Comparison of ENCODE assay signal across 16 cellular contexts in genomic region chr18:7766383-7766782, GRCh38.
DNase-seq lines count a peak whose midpoint lies in the region; ATAC-seq lines count a peak whose summit lies in the region.
"Had no signal": no experiment of that assay in that cellular context is flagged by ENCODE, and none has a peak within 500 bp of the region (broad histone marks: within the 10 kb centered on the region; RNA-seq: fewer than 3 reads in every experiment).

No MANE protein-coding gene starts in this region.

- no peaks in the 10 kb centered on the region for H3K36me3 ChIP-seq in H7 (replicated peaks; ENCODE audit: control insufficient read depth, insufficient read depth, low read length)
- H3K36me3 ChIP-seq: BLaER1 had no signal

- no peak overlapping the region for H3K4me3 ChIP-seq in H7 (ENCODE audit: insufficient read depth, low read depth, low read length)
- H3K4me3 ChIP-seq: BLaER1, PC-9, SK-N-MC had no signal

- intact Hi-C loops in left ventricle myocardium superior (cut with micrococcal nuclease) = no loop called here

- peaks cover 4% of the 10 kb centered on the region for H3K9me3 Mint-ChIP-seq in stimulated activated effector memory CD8-positive, alpha-beta T cell treated with anti-CD3 and anti-CD28 coated beads, Interleukin-12 subunit alpha, Interleukin-12 subunit beta, amount 100 ng/mL, for 72 hours

- no peak overlapping the region for H3K4me3 Mint-ChIP-seq in stimulated activated effector memory CD8-positive, alpha-beta T cell treated with anti-CD3 and anti-CD28 coated beads, Interleukin-12 subunit alpha, Interleukin-12 subunit beta, amount 100 ng/mL, for 72 hours
- H3K4me3 Mint-ChIP-seq: CD8-positive, alpha-beta memory T cell had no signal

- H3K36me3 Mint-ChIP-seq in stimulated activated effector memory CD8-positive, alpha-beta T cell treated with anti-CD3 and anti-CD28 coated beads, Interleukin-12 subunit alpha, Interleukin-12 subunit beta, amount 100 ng/mL, for 72 hours = no peaks in the 10 kb centered on the region
- H3K36me3 Mint-ChIP-seq: CD8-positive, alpha-beta memory T cell had no signal

- ATAC-seq in left ventricle myocardium superior = peak; percentile 53
- ATAC-seq in stimulated activated effector memory CD8-positive, alpha-beta T cell treated with anti-CD3 and anti-CD28 coated beads, Interleukin-12 subunit alpha, Interleukin-12 subunit beta, amount 100 ng/mL, for 72 hours = peak; percentile 11
- ATAC-seq in GM18511 (IDR thresholded peaks at IDR 0.05; ENCODE audit: unreplicated experiment) = no peak

- H3K4me1 Mint-ChIP-seq in stimulated activated effector memory CD8-positive, alpha-beta T cell treated with anti-CD3 and anti-CD28 coated beads, Interleukin-12 subunit alpha, Interleukin-12 subunit beta, amount 100 ng/mL, for 72 hours = no peaks in the 10 kb centered on the region
- H3K4me1 Mint-ChIP-seq: CD8-positive, alpha-beta memory T cell had no signal

- H3K27me3 ChIP-seq in H7 (ENCODE audit: control insufficient read depth, insufficient read depth, low read length) = no peaks in the 10 kb centered on the region
- H3K27me3 ChIP-seq: BLaER1 had no signal

- DNase-seq in NCI-H146 (lab: John Stamatoyannopoulos, UW) = peak; percentile 37
- DNase-seq in NCI-H146 treated with DMSO at 0.1 percent for 48 hours (lab: John Stamatoyannopoulos, UW; ENCODE audit: unreplicated experiment) = no peak
- DNase-seq in H7 = peak; percentile 26
- DNase-seq in left ventricle myocardium superior = no peak
- no peak for DNase-seq in stimulated activated effector memory CD8-positive, alpha-beta T cell treated with anti-CD3 and anti-CD28 coated beads, Interleukin-12 subunit alpha, Interleukin-12 subunit beta, amount 100 ng/mL, for 72 hours (ENCODE audit: low spot score in 2 of 2)
- no peak for DNase-seq in GF-D8 (lab: John Stamatoyannopoulos, UW)
- no peak for DNase-seq in DMS153 treated with DMSO at 0.1 percent for 48 hours (lab: John Stamatoyannopoulos, UW; ENCODE audit: unreplicated experiment)
- DNase-seq: CD8-positive, alpha-beta memory T cell; NCI-H1048; NCI-H1694; NCI-H446; NCI-H774; PC-9 had no signal

- H3K27ac Mint-ChIP-seq in stimulated activated effector memory CD8-positive, alpha-beta T cell treated with anti-CD3 and anti-CD28 coated beads, Interleukin-12 subunit alpha, Interleukin-12 subunit beta, amount 100 ng/mL, for 72 hours = no peak overlapping the region
- H3K27ac Mint-ChIP-seq: CD8-positive, alpha-beta memory T cell had no signal

Comparison
In these comparisons a context has a peak if more than half of its experiments do, and no peak if none do; other contexts are left out.
1. DNase-seq: peak in NCI-H146 (single experiment) and H7 (single experiment); none in NCI-H146 treated with DMSO at 0.1 percent for 48 hours (single experiment), left ventricle myocardium superior (single experiment), stimulated activated effector memory CD8-positive, alpha-beta T cell treated with anti-CD3 and anti-CD28 coated beads, Interleukin-12 subunit alpha, Interleukin-12 subunit beta, amount 100 ng/mL, for 72 hours (0 of 2), GF-D8 (single experiment) and DMS153 treated with DMSO at 0.1 percent for 48 hours (single experiment).